In the genomic region with DNA sequence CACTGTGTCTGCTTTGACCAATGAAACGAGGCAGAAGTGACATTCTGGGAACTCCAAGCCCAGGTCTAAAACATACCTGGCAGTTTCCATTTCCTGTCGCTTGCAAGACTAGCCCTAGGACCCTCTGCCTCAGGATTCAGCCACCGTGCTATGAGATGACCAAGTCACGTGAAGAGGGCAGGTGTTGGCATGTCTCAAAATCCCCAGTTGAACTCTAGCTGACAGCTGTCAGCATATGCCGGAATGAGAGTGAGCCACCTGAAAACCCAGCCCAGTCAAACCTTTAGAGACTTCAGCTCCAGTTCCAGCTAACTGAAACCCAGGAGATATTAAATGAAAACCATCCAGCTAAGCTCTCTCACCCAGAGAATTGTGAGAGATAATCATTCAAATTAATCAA, we compare ENCODE assay signal across 20 cellular contexts.
"Had no signal": no experiment of that assay in that cellular context is flagged by ENCODE, and none has a peak within 500 bp of the region (broad histone marks: within the 10 kb centered on the region; RNA-seq: fewer than 3 reads in every experiment).

No MANE protein-coding gene starts in this region.

- DNase-seq: activated CD4-positive, alpha-beta T cell treated with anti-CD3 and anti-CD28 coated beads, Interleukin-2, amount 10 ng/mL, durations not matched to agents 7 days and 5 days; activated CD4-positive, CD25-positive, alpha-beta regulatory T cell treated with anti-CD3 and anti-CD28 coated beads, Interleukin-2, amount 50 U/mL, for 72 hours; activated CD8-positive, alpha-beta memory T cell treated with anti-CD3 and anti-CD28 coated beads, Interleukin-2, amount 10 ng/mL, durations not matched to agents 7 days and 5 days; activated CD8-positive, alpha-beta T cell treated with anti-CD3 and anti-CD28 coated beads for 36 hours; activated gamma-delta T cell treated with Interleukin-2 at 50 U/mL for 16 hours; aorta; caudate nucleus; dermis blood vessel endothelial cell; effector CD8-positive, alpha-beta T cell; foreskin melanocyte; hippocampal formation; ovary; stimulated activated CD4-positive, alpha-beta T cell treated with anti-CD3 and anti-CD28 coated beads, Interleukin-4, amount 100 ng/mL, for 4 hours; stimulated activated naive CD8-positive, alpha-beta T cell treated with anti-CD3 and anti-CD28 coated beads, Interleukin-15, amount 100 ng/mL, for 72 hours; T-helper 2 cell; tibial artery had no signal

- H3K36me3 ChIP-seq: neutrophil, ovary, prostate gland, right atrium auricular region, tibial artery had no signal

- H3K27me3 ChIP-seq: neutrophil, ovary, right atrium auricular region, tibial artery had no signal

- H3K4me1 ChIP-seq: prostate gland, right atrium auricular region, tibial artery had no signal

- H3K27ac ChIP-seq: neutrophil, ovary, prostate gland, right atrium auricular region, tibial artery, VCaP had no signal

- H3K4me3 ChIP-seq: ovary, prostate gland, right atrium auricular region, tibial artery had no signal

- H3K9me3 ChIP-seq: neutrophil, ovary, prostate gland, right atrium auricular region, tibial artery had no signal
